22 cellular contexts compared by ENCODE assay signal in genomic region chr7:30359957-30360356, GRCh38.
A peak's percentile ranks its signal among the peaks of the same experiment; 100 is the strongest.
DNase-seq lines count a peak whose midpoint lies in the region; ATAC-seq, FAIRE-seq and TF ChIP-seq lines count a peak whose summit lies in the region.
"Had no signal": no experiment of that assay in that cellular context is flagged by ENCODE, and none has a peak within 500 bp of the region (broad histone marks: within the 10 kb centered on the region; RNA-seq: fewer than 3 reads in every experiment).

No MANE protein-coding gene starts in this region.

- TF ChIP-seq POLR2A in breast epithelium (IDR thresholded peaks at IDR 0.05): no peak

- DNase-seq in central memory CD8-positive, alpha-beta T cell (ENCODE audit: low spot score in 2 of 2): no peak
- DNase-seq in left colon: no peak
- no peak for DNase-seq in breast epithelium (ENCODE audit: low spot score in 2 of 2)
- no peak for DNase-seq in GF-D8 (lab: John Stamatoyannopoulos, UW)
- DNase-seq in HTR-8/SVneo (ENCODE audit: insufficient read length, low spot score): no peak
- DNase-seq: 8988T; ACHN; BE2C; C1 segment of cervical spinal cord; Caco-2; Calu3; CD4-positive, alpha-beta memory T cell; CD4-positive, CD25-positive, alpha-beta regulatory T cell; CD8-positive, alpha-beta memory T cell; DMS79 treated with DMSO at 0.1 percent for 48 hours; GDM1 had no signal

- FAIRE-seq in G401.6 (lab: Jason Lieb, UNC): peak; percentile 13
- no peak for FAIRE-seq in HTR-8/SVneo (lab: Jason Lieb, UNC)
- FAIRE-seq: A204.1, GM12878, GM18507 had no signal

- H3K36me3 Mint-ChIP-seq in central memory CD8-positive, alpha-beta T cell (ENCODE audit: insufficient read depth): peaks cover 15% of the 10 kb centered on the region

- H3K4me3 ChIP-seq in breast epithelium: no peak overlapping the region
- H3K4me3 ChIP-seq: BLaER1, GM12878 had no signal

- H3K27me3 ChIP-seq in breast epithelium: no peaks in the 10 kb centered on the region
- H3K27me3 ChIP-seq: BE2C, BLaER1 had no signal

- intact Hi-C loops in left colon (cut with DNase I, micrococcal nuclease) (no loop called here), breast epithelium (cut with DNase I; ENCODE audit: low total_unique reads) (no loop called here)

- H3K4me1 ChIP-seq in breast epithelium: no peaks in the 10 kb centered on the region
- H3K4me1 ChIP-seq: BE2C, Caco-2 had no signal

- no peak overlapping the region for H3K27ac ChIP-seq in breast epithelium
- H3K27ac ChIP-seq: BLaER1 had no signal

- H3K9me3 Mint-ChIP-seq in central memory CD8-positive, alpha-beta T cell: no peaks in the 10 kb centered on the region
- H3K9me3 Mint-ChIP-seq: CD14-positive monocyte; CD4-positive, CD25-positive, alpha-beta regulatory T cell; CD8-positive, alpha-beta memory T cell had no signal

- no peak for ATAC-seq in central memory CD8-positive, alpha-beta T cell (replicated peaks; ENCODE audit: extremely low read depth, poor library complexity, severe bottlenecking)
- ATAC-seq in left colon: peak; percentile 71
- ATAC-seq: GM12878 had no signal

- H3K4me1 Mint-ChIP-seq in central memory CD8-positive, alpha-beta T cell: peaks cover 8% of the 10 kb centered on the region

- H3K36me3 ChIP-seq in breast epithelium: no peaks in the 10 kb centered on the region
- H3K36me3 ChIP-seq: BE2C had no signal

- peak overlapping the region; percentile 29 for H3K27ac Mint-ChIP-seq in central memory CD8-positive, alpha-beta T cell (ENCODE audit: low read depth)
- H3K27ac Mint-ChIP-seq: CD14-positive monocyte; CD4-positive, alpha-beta memory T cell; CD4-positive, CD25-positive, alpha-beta regulatory T cell; CD8-positive, alpha-beta memory T cell had no signal

- H3K27me3 Mint-ChIP-seq in central memory CD8-positive, alpha-beta T cell: no peaks in the 10 kb centered on the region
- H3K27me3 Mint-ChIP-seq: CD4-positive, alpha-beta memory T cell; CD4-positive, CD25-positive, alpha-beta regulatory T cell; CD8-positive, alpha-beta memory T cell had no signal

- TF ChIP-seq CTCF in breast epithelium (IDR thresholded peaks at IDR 0.05): no peak

- H3K9me3 ChIP-seq in breast epithelium: no peaks in the 10 kb centered on the region
- H3K9me3 ChIP-seq: BE2C, BLaER1, Caco-2 had no signal

- H3K4me3 Mint-ChIP-seq in central memory CD8-positive, alpha-beta T cell: no peak overlapping the region
- H3K4me3 Mint-ChIP-seq: CD14-positive monocyte; CD4-positive, alpha-beta memory T cell; CD4-positive, CD25-positive, alpha-beta regulatory T cell; CD8-positive, alpha-beta memory T cell had no signal
